In genomic region chr1:45101947-45102346, GRCh38 we compare ENCODE assay signal across 36 cellular contexts.
DNase-seq lines count a peak whose midpoint lies in the region; ATAC-seq, FAIRE-seq and TF ChIP-seq lines count a peak whose summit lies in the region.
"Had no signal": no experiment of that assay in that cellular context is flagged by ENCODE, and none has a peak within 500 bp of the region (broad histone marks: within the 10 kb centered on the region; RNA-seq: fewer than 3 reads in every experiment).

No MANE protein-coding gene starts in this region.

- H3K36me3 ChIP-seq in left lung = no peaks in the 10 kb centered on the region
- 0 out of 2 replicates have a peak, but pooled peaks cover 3% of the 10 kb centered on the region for H3K36me3 ChIP-seq in GM23338 (ENCODE audit: insufficient read depth)
- H3K36me3 ChIP-seq: BE2C; BLaER1; BLaER1 treated with 17β-estradiol and CSF1 and Interleukin-3, amounts not matched to agents 10 nM and 100 nM had no signal

- peaks cover 0 to 4% of the 10 kb centered on the region in 2 donors for H3K9me3 ChIP-seq in left lung
- H3K9me3 ChIP-seq: A549, BE2C, Caco-2 had no signal

- H3K4me1 ChIP-seq in left lung (no peaks in the 10 kb centered on the region), GM23338 (ENCODE audit: insufficient read depth) (no peaks in the 10 kb centered on the region)
- H3K4me1 ChIP-seq: BE2C; BLaER1; BLaER1 treated with 17β-estradiol and CSF1 and Interleukin-3, amounts not matched to agents 10 nM and 100 nM; Caco-2 had no signal

- H3K9me3 Mint-ChIP-seq in Calu3 (ENCODE audit: low read depth, unreplicated experiment) = no peaks in the 10 kb centered on the region
- H3K9me3 Mint-ChIP-seq in GM23338 = peaks cover 21% of the 10 kb centered on the region
- no peaks in the 10 kb centered on the region for H3K9me3 Mint-ChIP-seq in stimulated activated naive CD8-positive, alpha-beta T cell treated with anti-CD3 and anti-CD28 coated beads, Interleukin-15, amount 100 ng/mL, for 72 hours
- H3K9me3 Mint-ChIP-seq: CD4-positive, alpha-beta memory T cell; CD4-positive, alpha-beta T cell; CD8-positive, alpha-beta memory T cell; CD8-positive, alpha-beta T cell had no signal

- no peaks in the 10 kb centered on the region for H3K9me2 ChIP-seq in GM23338 (ENCODE audit: insufficient read depth)

- H3K4me3 Mint-ChIP-seq in Calu3 (ENCODE audit: low read depth, unreplicated experiment) = no peak overlapping the region
- H3K4me3 Mint-ChIP-seq in GM23338 = no peak overlapping the region
- no peak overlapping the region for H3K4me3 Mint-ChIP-seq in stimulated activated naive CD8-positive, alpha-beta T cell treated with anti-CD3 and anti-CD28 coated beads, Interleukin-15, amount 100 ng/mL, for 72 hours
- H3K4me3 Mint-ChIP-seq: B cell; CD14-positive monocyte; CD4-positive, alpha-beta memory T cell; CD4-positive, alpha-beta T cell; CD4-positive, CD25-positive, alpha-beta regulatory T cell; CD8-positive, alpha-beta memory T cell; CD8-positive, alpha-beta T cell had no signal

- H4K20me1 ChIP-seq in GM23338 (replicated peaks; ENCODE audit: insufficient read depth) = no peaks in the 10 kb centered on the region
- H4K20me1 ChIP-seq: BLaER1; BLaER1 treated with 17β-estradiol and CSF1 and Interleukin-3, amounts not matched to agents 10 nM and 100 nM had no signal

- H3K27me3 ChIP-seq in left lung (no peaks in the 10 kb centered on the region), GM23338 (ENCODE audit: insufficient read depth) (no peaks in the 10 kb centered on the region)
- H3K27me3 ChIP-seq: BE2C; BLaER1; BLaER1 treated with 17β-estradiol and CSF1 and Interleukin-3, amounts not matched to agents 10 nM and 100 nM had no signal

- no peak for FAIRE-seq in RCC 7860 (lab: Jason Lieb, UNC)
- FAIRE-seq: A204.1, A549, D721Med had no signal

- no peak for DNase-seq in Calu3
- DNase-seq in RCC 7860 (ENCODE audit: low spot score) = peak; percentile 3
- no peak for DNase-seq in left colon
- no peak for DNase-seq in left lung
- DNase-seq in GM23338 (ENCODE audit: low spot score) = no peak
- DNase-seq in stimulated activated naive CD8-positive, alpha-beta T cell treated with anti-CD3 and anti-CD28 coated beads, Interleukin-15, amount 100 ng/mL, for 72 hours = no peak
- DNase-seq in posterior cingulate gyrus = no peak
- DNase-seq: 8988T; ACHN; AML-193; BE2C; C1 segment of cervical spinal cord; Caco-2; CD4-positive, alpha-beta memory T cell; CD4-positive, alpha-beta T cell; CD4-positive, CD25-positive, alpha-beta regulatory T cell; CD8-positive, alpha-beta memory T cell; CD8-positive, alpha-beta T cell; COR-L47; DMS 273 treated with DMSO at 0.1 percent for 48 hours; DMS153; DMS53; DMS79; DMS79 treated with DMSO at 0.1 percent for 48 hours; DND-41; EL had no signal

- no peak overlapping the region for H3K4me2 ChIP-seq in GM23338
- H3K4me2 ChIP-seq: A549; BLaER1; BLaER1 treated with 17β-estradiol and CSF1 and Interleukin-3, amounts not matched to agents 10 nM and 100 nM had no signal

- ATAC-seq in left colon = peak; percentile 69
- ATAC-seq in left lung = peak; percentile 52
- no peak for ATAC-seq in HG02938 (IDR thresholded peaks at IDR 0.05; ENCODE audit: unreplicated experiment)
- no peak for ATAC-seq in GM23338
- ATAC-seq in stimulated activated naive CD8-positive, alpha-beta T cell treated with anti-CD3 and anti-CD28 coated beads, Interleukin-15, amount 100 ng/mL, for 72 hours = no peak
- ATAC-seq: A549; CD8-positive, alpha-beta T cell had no signal

- no peak overlapping the region for H3K4me3 ChIP-seq in left lung
- H3K4me3 ChIP-seq in GM23338 = no peak overlapping the region
- H3K4me3 ChIP-seq: A549; BLaER1; BLaER1 treated with 17β-estradiol and CSF1 and Interleukin-3, amounts not matched to agents 10 nM and 100 nM had no signal

- H3K27me3 Mint-ChIP-seq in Calu3 (ENCODE audit: unreplicated experiment) (peaks cover 33% of the 10 kb centered on the region), GM23338 (ENCODE audit: insufficient read depth, low read depth, poor library complexity) (peaks cover 5% of the 10 kb centered on the region)
- H3K27me3 Mint-ChIP-seq in stimulated activated naive CD8-positive, alpha-beta T cell treated with anti-CD3 and anti-CD28 coated beads, Interleukin-15, amount 100 ng/mL, for 72 hours = no peaks in the 10 kb centered on the region
- H3K27me3 Mint-ChIP-seq: CD4-positive, alpha-beta memory T cell; CD4-positive, alpha-beta T cell had no signal

- no peaks in the 10 kb centered on the region for H3K79me2 ChIP-seq in GM23338 (replicated peaks; ENCODE audit: insufficient read depth)

- H2AFZ ChIP-seq in GM23338 = no peak overlapping the region

- no peak overlapping the region for H3K27ac ChIP-seq in left lung
- no peak overlapping the region for H3K27ac ChIP-seq in GM23338 (ENCODE audit: low read depth)
- H3K27ac ChIP-seq: 22Rv1; A549; BLaER1; BLaER1 treated with 17β-estradiol and CSF1 and Interleukin-3, amounts not matched to agents 10 nM and 100 nM; C4-2B had no signal

- no peaks in the 10 kb centered on the region for H3F3A ChIP-seq in GM23338 (replicated peaks; ENCODE audit: low read depth)

- H3K36me3 Mint-ChIP-seq in Calu3 (ENCODE audit: insufficient read depth, unreplicated experiment) (no peaks in the 10 kb centered on the region), GM23338 (ENCODE audit: low read depth) (peaks cover 10% of the 10 kb centered on the region; the same call in 2 of the 3 replicates)
- H3K36me3 Mint-ChIP-seq: CD14-positive monocyte; CD4-positive, alpha-beta memory T cell; CD4-positive, CD25-positive, alpha-beta regulatory T cell; CD8-positive, alpha-beta memory T cell; CD8-positive, alpha-beta T cell had no signal

- no peak for TF ChIP-seq CTCF in Calu3 (IDR thresholded peaks at IDR 0.05; ENCODE audit: unreplicated experiment)
- no peak for TF ChIP-seq CTCF in left lung (IDR thresholded peaks at IDR 0.05)
- TF ChIP-seq CTCF in GM23338 (conservative IDR thresholded peaks at IDR 0.05; ENCODE audit: low read depth in 2 of 2) = no peak

- H3K27ac Mint-ChIP-seq in Calu3 (ENCODE audit: unreplicated experiment) (peak overlapping the region; percentile 10), GM23338 (no peak overlapping the region)
- H3K27ac Mint-ChIP-seq in stimulated activated naive CD8-positive, alpha-beta T cell treated with anti-CD3 and anti-CD28 coated beads, Interleukin-15, amount 100 ng/mL, for 72 hours = no peak overlapping the region
- H3K27ac Mint-ChIP-seq: B cell; CD14-positive monocyte; CD4-positive, alpha-beta memory T cell; CD4-positive, alpha-beta T cell; CD4-positive, CD25-positive, alpha-beta regulatory T cell; CD8-positive, alpha-beta memory T cell; CD8-positive, alpha-beta T cell had no signal

- CTCF ChIA-PET in Calu3 (lab: Charles Lee) = no interaction called here

- intact Hi-C loops in Calu3 (cut with micrococcal nuclease; ENCODE audit: unreplicated experiment) = no loop called here
- intact Hi-C loops in left colon (cut with DNase I, micrococcal nuclease) = no loop called here
- intact Hi-C loops in left lung (cut with DNase I) = no loop called here
- intact Hi-C loops in posterior cingulate gyrus (cut with DNase I) = no loop called here

- BruUV-seq in Calu3 (replicated peaks; lab: Mats Ljungman, UMichigan) = no TSS peak

- no peaks in the 10 kb centered on the region for H3K4me1 Mint-ChIP-seq in Calu3 (ENCODE audit: low read depth, unreplicated experiment)
- peaks cover 3% of the 10 kb centered on the region; the same call in 1 of the 3 replicates for H3K4me1 Mint-ChIP-seq in GM23338
- H3K4me1 Mint-ChIP-seq in stimulated activated naive CD8-positive, alpha-beta T cell treated with anti-CD3 and anti-CD28 coated beads, Interleukin-15, amount 100 ng/mL, for 72 hours = no peaks in the 10 kb centered on the region
- H3K4me1 Mint-ChIP-seq: B cell; CD14-positive monocyte; CD8-positive, alpha-beta memory T cell had no signal

TF ChIP-seq in GM23338, 12 proteins besides CTCF, POLR2A, EP300 and RAD21:
- no peak for TF ChIP-seq ZNF331 (CRISPR knock-in tag; IDR thresholded peaks at IDR 0.05; ENCODE audit: low read depth)

Comparison
In these comparisons a context has a peak if more than half of its experiments do, and no peak if none do; other contexts are left out.
1. ATAC-seq: peak in left colon (single experiment) and left lung (single experiment); none in HG02938 (single experiment), GM23338 (single experiment) and stimulated activated naive CD8-positive, alpha-beta T cell treated with anti-CD3 and anti-CD28 coated beads, Interleukin-15, amount 100 ng/mL, for 72 hours (single experiment).